In the genomic region with DNA sequence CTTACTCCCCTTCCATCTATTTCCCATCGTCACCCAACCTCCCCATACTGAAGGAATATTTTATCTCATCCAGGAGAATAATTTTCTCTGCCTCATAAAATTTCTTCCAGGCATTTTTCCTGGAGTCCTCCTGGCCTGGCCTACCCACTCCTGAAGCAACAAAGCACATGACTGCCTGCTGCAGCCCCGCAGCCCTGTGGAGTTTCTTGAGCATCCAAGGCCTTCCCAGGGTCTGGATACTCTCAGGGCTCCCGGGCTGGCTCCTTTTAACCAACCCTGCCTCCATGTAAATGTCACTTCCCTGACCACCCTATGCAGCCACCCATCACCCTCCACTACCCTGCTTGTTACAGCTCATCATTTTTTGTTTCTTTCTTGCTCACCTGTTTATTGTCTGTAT, we compare ENCODE assay signal across 29 cellular contexts.
"Had no signal": no experiment of that assay in that cellular context is flagged by ENCODE, and none has a peak within 500 bp of the region (broad histone marks: within the 10 kb centered on the region; RNA-seq: fewer than 3 reads in every experiment).

No MANE protein-coding gene starts in this region.

- H3K4me3 ChIP-seq: ascending aorta, cardiac muscle cell had no signal

- H3K27me3 ChIP-seq: ascending aorta, cardiac muscle cell had no signal

- ATAC-seq: activated CD8-positive, alpha-beta T cell treated with anti-CD3 and anti-CD28 coated beads for 36 hours; activated naive CD8-positive, alpha-beta T cell treated with anti-CD3 and anti-CD28 coated beads, Interleukin-2, amount 50 U/mL, for 24 hours had no signal

- H3K36me3 ChIP-seq: ascending aorta, cardiac muscle cell had no signal

- FAIRE-seq: bronchial epithelial cell, TTC549 had no signal

- DNase-seq: activated B cell treated with CpG ODN at 0.5 μM for 24 hours; activated CD4-positive, alpha-beta memory T cell treated with anti-CD3 and anti-CD28 coated beads for 36 hours; activated CD4-positive, alpha-beta T cell treated with anti-CD3 and anti-CD28 coated beads for 4 hours; activated CD4-positive, alpha-beta T cell treated with anti-CD3 and anti-CD28 coated beads, Interleukin-2, amount 10 ng/mL, durations not matched to agents 24 days and 14 days; activated CD4-positive, alpha-beta T cell treated with anti-CD3 and anti-CD28 coated beads, Interleukin-2, amount 50 U/mL, for 1 hour; activated CD4-positive, alpha-beta T cell treated with anti-CD3 and anti-CD28 coated beads, Interleukin-2, amount 50 U/mL, for 4 hours; activated CD4-positive, CD25-positive, alpha-beta regulatory T cell treated with anti-CD3 and anti-CD28 coated beads, Interleukin-2, amount 50 U/mL, for 72 hours; activated CD8-positive, alpha-beta memory T cell treated with anti-CD3 and anti-CD28 coated beads, Interleukin-2, amount 50 U/mL, for 4 hours; activated CD8-positive, alpha-beta T cell treated with anti-CD3 and anti-CD28 coated beads for 36 hours; activated effector memory CD4-positive, alpha-beta T cell treated with Interleukin-2 at 50 U/mL for 16 hours; activated gamma-delta T cell; activated naive CD4-positive, alpha-beta T cell treated with anti-CD3 and anti-CD28 coated beads, Interleukin-2, amount 10 ng/mL, durations not matched to agents 7 days and 5 days; activated naive CD4-positive, alpha-beta T cell treated with Interleukin-2 at 50 U/mL for 16 hours; activated naive CD8-positive, alpha-beta T cell treated with anti-CD3 and anti-CD28 coated beads, Interleukin-2, amount 10 ng/mL, durations not matched to agents 7 days and 5 days; activated naive CD8-positive, alpha-beta T cell treated with anti-CD3 and anti-CD28 coated beads, Interleukin-2, amount 50 U/mL, for 24 hours; activated T-cell treated with anti-CD3 and anti-CD28 coated beads for 4 hours; activated T-cell treated with anti-CD3 and anti-CD28 coated beads, Interleukin-2, amount 50 U/mL, for 24 hours; activated T-cell treated with anti-CD3 and anti-CD28 coated beads, Interleukin-2, amount 50 U/mL, for 48 hours; amygdala; anterior cingulate cortex; central memory CD4-positive, alpha-beta T cell; T-helper 1 cell; T-helper 2 cell; T-helper 9 cell had no signal

- H3K27ac ChIP-seq: ascending aorta, cardiac muscle cell, VCaP had no signal

- H3K9me3 ChIP-seq: ascending aorta had no signal

- H3K4me1 ChIP-seq: ascending aorta had no signal
